24 cellular contexts compared by ENCODE assay signal in the genomic region with DNA sequence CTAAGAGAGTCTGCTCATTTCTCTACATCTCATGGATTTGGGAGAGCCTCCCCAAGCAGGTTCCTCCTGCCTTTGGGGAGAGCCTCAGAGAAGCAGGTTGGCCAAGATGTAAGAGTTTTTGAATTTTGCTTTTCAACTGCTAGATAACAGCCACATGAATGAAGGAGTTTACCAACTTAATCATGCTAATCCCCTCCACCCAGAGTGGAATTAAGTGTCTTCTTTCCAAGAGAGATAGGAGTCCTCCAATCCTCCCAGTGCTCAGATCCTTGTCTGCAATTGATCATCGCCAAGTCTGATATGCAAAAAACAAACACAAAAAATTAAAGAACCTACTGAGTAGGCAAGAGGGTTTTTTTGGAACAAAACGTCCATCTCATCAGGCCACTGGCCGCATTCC.
DNase-seq lines count a peak whose midpoint lies in the region; ATAC-seq and TF ChIP-seq lines count a peak whose summit lies in the region.
"Had no signal": no experiment of that assay in that cellular context is flagged by ENCODE, and none has a peak within 500 bp of the region (broad histone marks: within the 10 kb centered on the region; RNA-seq: fewer than 3 reads in every experiment).

No MANE protein-coding gene starts in this region.

- no peaks in the 10 kb centered on the region for H3K27me3 ChIP-seq in esophagus (ENCODE audit: control insufficient read depth in 1 of 2, insufficient read depth in 2 of 2, low read length in 2 of 2)
- H3K27me3 ChIP-seq in naive thymus-derived CD4-positive, alpha-beta T cell (ENCODE audit: control insufficient read depth in 2 of 2, insufficient read depth in 2 of 2, low read length in 2 of 2): no peaks in the 10 kb centered on the region
- H3K27me3 ChIP-seq in MG63: no peaks in the 10 kb centered on the region
- H3K27me3 ChIP-seq: BE2C; BLaER1 treated with 17β-estradiol and CSF1 and Interleukin-3, amounts not matched to agents 10 nM and 100 nM had no signal

- H3K36me3 Mint-ChIP-seq in T-helper 17 cell (ENCODE audit: low read depth): no peaks in the 10 kb centered on the region
- H3K36me3 Mint-ChIP-seq in naive thymus-derived CD4-positive, alpha-beta T cell: peaks cover 0 to 4% (median 0%) of the 10 kb centered on the region in 5 donors
- H3K36me3 Mint-ChIP-seq in activated CD4-positive, alpha-beta T cell treated with anti-CD3 and anti-CD28 coated beads for 36 hours (ENCODE audit: low read depth): no peaks in the 10 kb centered on the region
- H3K36me3 Mint-ChIP-seq in effector memory CD8-positive, alpha-beta T cell (ENCODE audit: insufficient read depth): no peaks in the 10 kb centered on the region
- H3K36me3 Mint-ChIP-seq: CD14-positive monocyte; CD8-positive, alpha-beta memory T cell had no signal

- no peak for ATAC-seq in T-helper 17 cell
- no peak for ATAC-seq in naive thymus-derived CD4-positive, alpha-beta T cell
- no peak for ATAC-seq in activated CD4-positive, alpha-beta T cell treated with anti-CD3 and anti-CD28 coated beads for 36 hours
- ATAC-seq in effector memory CD8-positive, alpha-beta T cell (replicated peaks): no peak
- ATAC-seq: A549, GM12878, HCT116 had no signal

- peak overlapping the region; percentile 1 to 37 for H3K27ac ChIP-seq in esophagus (ENCODE audit: low read depth in 2 of 2, low read length in 1 of 2)
- H3K27ac ChIP-seq in naive thymus-derived CD4-positive, alpha-beta T cell (ENCODE audit: low read depth, low read length): no peak overlapping the region
- H3K27ac ChIP-seq: A549; BLaER1 treated with 17β-estradiol and CSF1 and Interleukin-3, amounts not matched to agents 10 nM and 100 nM had no signal

- POLR2A ChIA-PET in naive thymus-derived CD4-positive, alpha-beta T cell (lab: Charles Lee): interaction anchor here (1.3 kb wide), 1 partner anchor 21 kb away, joined by 3 read pairs; no protein-coding TSS in a partner anchor
- POLR2A ChIA-PET in activated CD4-positive, alpha-beta T cell treated with anti-CD3 and anti-CD28 coated beads for 36 hours (lab: Charles Lee): no interaction called here

- peak overlapping the region; percentile 85 for H3K27ac Mint-ChIP-seq in T-helper 17 cell
- peak overlapping the region in 5 of 9 donors; percentile 2 to 55 (median 45) for H3K27ac Mint-ChIP-seq in naive thymus-derived CD4-positive, alpha-beta T cell
- no peak overlapping the region for H3K27ac Mint-ChIP-seq in activated CD4-positive, alpha-beta T cell treated with anti-CD3 and anti-CD28 coated beads for 36 hours
- no peak overlapping the region for H3K27ac Mint-ChIP-seq in effector memory CD8-positive, alpha-beta T cell
- H3K27ac Mint-ChIP-seq: CD14-positive monocyte; CD8-positive, alpha-beta memory T cell; GM23338 had no signal

- CTCF ChIA-PET in naive thymus-derived CD4-positive, alpha-beta T cell (lab: Charles Lee): no interaction called here
- CTCF ChIA-PET in activated CD4-positive, alpha-beta T cell treated with anti-CD3 and anti-CD28 coated beads for 36 hours (lab: Charles Lee): no interaction called here

- H3K4me3 ChIP-seq in esophagus (ENCODE audit: low read depth in 1 of 2, low read length in 2 of 2) (no peak overlapping the region), fibroblast of villous mesenchyme (ENCODE audit: low read depth, low read length) (no peak overlapping the region), MG63 (no peak overlapping the region)
- H3K4me3 ChIP-seq in naive thymus-derived CD4-positive, alpha-beta T cell (ENCODE audit: low read length): no peak overlapping the region
- H3K4me3 ChIP-seq: A549; BLaER1 treated with 17β-estradiol and CSF1 and Interleukin-3, amounts not matched to agents 10 nM and 100 nM; GM12878; GM23338 had no signal

- H3K4me1 ChIP-seq in esophagus (ENCODE audit: control insufficient read depth in 2 of 2, insufficient read depth in 2 of 2, low read length in 1 of 2): no peaks in the 10 kb centered on the region
- H3K4me1 ChIP-seq in naive thymus-derived CD4-positive, alpha-beta T cell (ENCODE audit: control insufficient read depth in 2 of 2, insufficient read depth in 2 of 2, low read length in 2 of 2): peaks cover 0 to 11% of the 10 kb centered on the region in 2 donors

- intact Hi-C loops in naive thymus-derived CD4-positive, alpha-beta T cell (cut with micrococcal nuclease): no loop called here
- intact Hi-C loops in activated CD4-positive, alpha-beta T cell treated with anti-CD3 and anti-CD28 coated beads for 36 hours (cut with DNase I, micrococcal nuclease): no loop called here

- H3K27me3 Mint-ChIP-seq in T-helper 17 cell: no peaks in the 10 kb centered on the region
- peaks cover 0 to 39% (median 0%) of the 10 kb centered on the region in 5 donors for H3K27me3 Mint-ChIP-seq in naive thymus-derived CD4-positive, alpha-beta T cell
- H3K27me3 Mint-ChIP-seq in activated CD4-positive, alpha-beta T cell treated with anti-CD3 and anti-CD28 coated beads for 36 hours: no peaks in the 10 kb centered on the region
- H3K27me3 Mint-ChIP-seq in effector memory CD8-positive, alpha-beta T cell: peaks cover 24 to 45% of the 10 kb centered on the region in 2 donors
- H3K27me3 Mint-ChIP-seq: CD4-positive, alpha-beta T cell had no signal

- H3K36me3 ChIP-seq in esophagus (ENCODE audit: control insufficient read depth in 2 of 2, insufficient read depth in 2 of 2, low read length in 1 of 2) (no peaks in the 10 kb centered on the region), MG63 (no peaks in the 10 kb centered on the region)
- H3K36me3 ChIP-seq in naive thymus-derived CD4-positive, alpha-beta T cell (ENCODE audit: control insufficient read depth in 2 of 3, insufficient read depth in 3 of 3, low read length in 3 of 3): no peaks in the 10 kb centered on the region
- H3K36me3 ChIP-seq: BE2C; BLaER1 treated with 17β-estradiol and CSF1 and Interleukin-3, amounts not matched to agents 10 nM and 100 nM had no signal

- no peaks in the 10 kb centered on the region for H3K9me3 Mint-ChIP-seq in naive thymus-derived CD4-positive, alpha-beta T cell
- H3K9me3 Mint-ChIP-seq in activated CD4-positive, alpha-beta T cell treated with anti-CD3 and anti-CD28 coated beads for 36 hours (ENCODE audit: low read depth): no peaks in the 10 kb centered on the region
- no peaks in the 10 kb centered on the region for H3K9me3 Mint-ChIP-seq in effector memory CD8-positive, alpha-beta T cell
- H3K9me3 Mint-ChIP-seq: CD14-positive monocyte; CD4-positive, alpha-beta T cell; CD8-positive, alpha-beta memory T cell; GM23338; H9 had no signal

- no peak for TF ChIP-seq CTCF in fibroblast of villous mesenchyme (IDR thresholded peaks at IDR 0.05; ENCODE audit: insufficient read depth, low read depth, low read length)

- WGBS in esophagus, 2 donors: 84 to 88% methylated on average over 3 of the region's 3 CpGs

- H3K4me1 Mint-ChIP-seq in T-helper 17 cell: peaks cover 31% of the 10 kb centered on the region
- H3K4me1 Mint-ChIP-seq in naive thymus-derived CD4-positive, alpha-beta T cell: peaks cover 19 to 59% (median 34%) of the 10 kb centered on the region in 7 donors
- H3K4me1 Mint-ChIP-seq in activated CD4-positive, alpha-beta T cell treated with anti-CD3 and anti-CD28 coated beads for 36 hours: peaks cover 18% of the 10 kb centered on the region
- H3K4me1 Mint-ChIP-seq in effector memory CD8-positive, alpha-beta T cell (ENCODE audit: low read depth in 2 of 2): peaks cover 0 to 2% of the 10 kb centered on the region in 2 donors

- H3K9me3 ChIP-seq in T-helper 17 cell (ENCODE audit: control insufficient read depth, low read length, poor library complexity, severe bottlenecking) (no peaks in the 10 kb centered on the region), esophagus (ENCODE audit: control insufficient read depth in 2 of 2, insufficient read depth in 1 of 2, low read depth in 1 of 2, low read length in 1 of 2) (no peaks in the 10 kb centered on the region), MG63 (no peaks in the 10 kb centered on the region)
- no peaks in the 10 kb centered on the region for H3K9me3 ChIP-seq in naive thymus-derived CD4-positive, alpha-beta T cell (ENCODE audit: control insufficient read depth in 2 of 3, low read length in 3 of 3)
- H3K9me3 ChIP-seq: A549 had no signal

- H3K4me3 Mint-ChIP-seq in T-helper 17 cell: no peak overlapping the region
- H3K4me3 Mint-ChIP-seq in naive thymus-derived CD4-positive, alpha-beta T cell: peak overlapping the region in 1 of 10 donors; percentile 25
- H3K4me3 Mint-ChIP-seq in activated CD4-positive, alpha-beta T cell treated with anti-CD3 and anti-CD28 coated beads for 36 hours: no peak overlapping the region
- H3K4me3 Mint-ChIP-seq in effector memory CD8-positive, alpha-beta T cell: no peak overlapping the region
- H3K4me3 Mint-ChIP-seq: CD14-positive monocyte; CD4-positive, alpha-beta T cell; GM23338; H9 had no signal

- DNase-seq in T-helper 17 cell (no peak), fibroblast of villous mesenchyme (ENCODE audit: low read depth) (peak; percentile 65), MG63 (no peak)
- DNase-seq in naive thymus-derived CD4-positive, alpha-beta T cell: no peak
- no peak for DNase-seq in activated CD4-positive, alpha-beta T cell treated with anti-CD3 and anti-CD28 coated beads for 36 hours
- no peak for DNase-seq in effector memory CD8-positive, alpha-beta T cell
- DNase-seq: 8988T; ACHN; AML-193; BE2C; CD4-positive, alpha-beta T cell; CD8-positive, alpha-beta memory T cell; DMS 273 treated with DMSO at 0.1 percent for 48 hours; DMS79; EL; GDM1; H9 had no signal

Comparison
In these comparisons a context has a peak if more than half of its experiments do, and no peak if none do; other contexts are left out.
1. H3K27ac Mint-ChIP-seq: peak in T-helper 17 cell (single experiment) and naive thymus-derived CD4-positive, alpha-beta T cell (5 of 9); none in activated CD4-positive, alpha-beta T cell treated with anti-CD3 and anti-CD28 coated beads for 36 hours (single experiment) and effector memory CD8-positive, alpha-beta T cell (0 of 2).